In genomic region chr12:62214847-62215246, GRCh38 we compare ENCODE assay signal across 19 cellular contexts. TPM values are rescaled to one million over a fixed set of nuclear protein-coding genes. Genes with fewer than 3 reads are reported as not detected.
DNase-seq lines count a peak whose midpoint lies in the region; ATAC-seq and TF ChIP-seq lines count a peak whose summit lies in the region.
"Had no signal": no experiment of that assay in that cellular context is flagged by ENCODE, and none has a peak within 500 bp of the region (broad histone marks: within the 10 kb centered on the region; RNA-seq: fewer than 3 reads in every experiment).

No MANE protein-coding gene starts in this region.

- H3K4me1 Mint-ChIP-seq in CD8-positive, alpha-beta T cell (ENCODE audit: low read depth): peaks cover 13% of the 10 kb centered on the region
- H3K4me1 Mint-ChIP-seq: activated T-helper 17 cell treated with anti-CD3 and anti-CD28 coated beads, Interleukin-2, amount 50 U/mL, for 72 hours had no signal

- no peaks in the 10 kb centered on the region for H3K27me3 Mint-ChIP-seq in CD8-positive, alpha-beta T cell (ENCODE audit: low read depth)

- H3K27me3 ChIP-seq in BLaER1 treated with 17β-estradiol and CSF1 and Interleukin-3, amounts not matched to agents 10 nM and 100 nM: no peaks in the 10 kb centered on the region
- no peaks in the 10 kb centered on the region for H3K27me3 ChIP-seq in CD8-positive, alpha-beta T cell (ENCODE audit: insufficient read depth, low read length)
- no peaks in the 10 kb centered on the region for H3K27me3 ChIP-seq in left lung
- H3K27me3 ChIP-seq: right lobe of liver had no signal

- ATAC-seq in CD8-positive, alpha-beta T cell: no peak
- ATAC-seq in left lung (peak; percentile 19), GM21423 (IDR thresholded peaks at IDR 0.05; ENCODE audit: unreplicated experiment) (no peak)
- ATAC-seq: activated CD8-positive, alpha-beta T cell treated with anti-CD3 and anti-CD28 coated beads, Interleukin-2, amount 10 ng/mL, durations not matched to agents 7 days and 5 days; activated T-helper 17 cell treated with anti-CD3 and anti-CD28 coated beads, Interleukin-2, amount 50 U/mL, for 72 hours; Panc1 had no signal

- H3K27ac ChIP-seq in BLaER1 treated with 17β-estradiol and CSF1 and Interleukin-3, amounts not matched to agents 10 nM and 100 nM: peak overlapping the region in 7 of 11 experiments; percentile 4 to 91 (median 73); a peak in 12 of 22 replicates
- H3K27ac ChIP-seq in CD8-positive, alpha-beta T cell (ENCODE audit: low read depth, low read length): no peak overlapping the region
- H3K27ac ChIP-seq in left lung: peak overlapping the region in 1 of 2 donors; percentile 89
- H3K27ac ChIP-seq: right lobe of liver had no signal

- intact Hi-C loops in CD8-positive, alpha-beta T cell (cut with DNase I, micrococcal nuclease): loop anchor here in 1 of 2 experiments (5.0 kb wide), 1 partner anchor 42 kb away; no protein-coding TSS in a partner anchor
- intact Hi-C loops in left lung (cut with DNase I): no loop called here

- CTCF ChIA-PET in CD8-positive, alpha-beta T cell (lab: Charles Lee): interaction anchor here (0.8 kb wide), 1 partner anchor 31 kb away, joined by 3 read pairs; no protein-coding TSS in a partner anchor

- peak overlapping the region; percentile 12 for H3K27ac Mint-ChIP-seq in CD8-positive, alpha-beta T cell
- H3K27ac Mint-ChIP-seq: activated CD8-positive, alpha-beta T cell treated with anti-CD3 and anti-CD28 coated beads, Interleukin-2, amount 10 ng/mL, durations not matched to agents 7 days and 5 days; activated T-helper 17 cell treated with anti-CD3 and anti-CD28 coated beads, Interleukin-2, amount 50 U/mL, for 72 hours; IgD-negative memory B cell had no signal

- no peaks in the 10 kb centered on the region for H3K36me3 ChIP-seq in BLaER1 treated with 17β-estradiol and CSF1 and Interleukin-3, amounts not matched to agents 10 nM and 100 nM
- H3K36me3 ChIP-seq in CD8-positive, alpha-beta T cell (ENCODE audit: insufficient read depth, low read length): no peaks in the 10 kb centered on the region
- H3K36me3 ChIP-seq in left lung: no peaks in the 10 kb centered on the region
- H3K36me3 ChIP-seq: right lobe of liver had no signal

- peak overlapping the region in 3 of 11 experiments; percentile 31 to 65 (median 38); a peak in 5 of 22 replicates for H3K9ac ChIP-seq in BLaER1 treated with 17β-estradiol and CSF1 and Interleukin-3, amounts not matched to agents 10 nM and 100 nM
- H3K9ac ChIP-seq: SK-N-SH had no signal

- H3K4me3 Mint-ChIP-seq in CD8-positive, alpha-beta T cell: no peak overlapping the region
- H3K4me3 Mint-ChIP-seq: activated T-helper 17 cell treated with anti-CD3 and anti-CD28 coated beads, Interleukin-2, amount 50 U/mL, for 72 hours; IgD-negative memory B cell had no signal

- 0 out of 20 replicates have a peak overlapping the region, but pooled peaks of 1 of the 10 experiments have one; percentile 1 for H3K4me3 ChIP-seq in BLaER1 treated with 17β-estradiol and CSF1 and Interleukin-3, amounts not matched to agents 10 nM and 100 nM
- H3K4me3 ChIP-seq in CD8-positive, alpha-beta T cell (ENCODE audit: low read depth, low read length): no peak overlapping the region
- H3K4me3 ChIP-seq in left lung: no peak overlapping the region
- H3K4me3 ChIP-seq: right lobe of liver had no signal

- TF ChIP-seq CTCF in CD8-positive, alpha-beta T cell (IDR thresholded peaks at IDR 0.05): no peak
- TF ChIP-seq CTCF in left lung (IDR thresholded peaks at IDR 0.05): no peak

- no peaks in the 10 kb centered on the region for H3K9me3 Mint-ChIP-seq in CD8-positive, alpha-beta T cell
- H3K9me3 Mint-ChIP-seq: activated T-helper 17 cell treated with anti-CD3 and anti-CD28 coated beads, Interleukin-2, amount 50 U/mL, for 72 hours had no signal

- no peaks in the 10 kb centered on the region for H3K36me3 Mint-ChIP-seq in CD8-positive, alpha-beta T cell
- H3K36me3 Mint-ChIP-seq: IgD-negative memory B cell had no signal

- POLR2A ChIA-PET in CD8-positive, alpha-beta T cell (lab: Charles Lee): no interaction called here

- H3K9me3 ChIP-seq in BLaER1 treated with 17β-estradiol and CSF1 and Interleukin-3, amounts not matched to agents 10 nM and 100 nM (replicated peaks in 1 of 11): peaks cover 0 to 7% (median 0%) of the 10 kb centered on the region in 11 experiments; a peak in 3 of 22 replicates
- no peaks in the 10 kb centered on the region for H3K9me3 ChIP-seq in CD8-positive, alpha-beta T cell (ENCODE audit: low read length)
- no peaks in the 10 kb centered on the region for H3K9me3 ChIP-seq in left lung
- H3K9me3 ChIP-seq: right lobe of liver, SK-N-SH had no signal

- peaks cover 0 to 64% (median 13%) of the 10 kb centered on the region in 10 experiments; a peak in 12 of 20 replicates for H3K4me1 ChIP-seq in BLaER1 treated with 17β-estradiol and CSF1 and Interleukin-3, amounts not matched to agents 10 nM and 100 nM
- peaks cover 6% of the 10 kb centered on the region for H3K4me1 ChIP-seq in CD8-positive, alpha-beta T cell (ENCODE audit: insufficient read depth, low read length)
- peaks cover 4 to 61% of the 10 kb centered on the region in 2 donors for H3K4me1 ChIP-seq in left lung
- H3K4me1 ChIP-seq: right lobe of liver had no signal

- no peak for DNase-seq in CD8-positive, alpha-beta T cell
- DNase-seq in OCI-M1 (lab: John Stamatoyannopoulos, UW): peak; percentile 56
- DNase-seq in left lung: no peak
- DNase-seq in effector CD8-positive, alpha-beta T cell (lab: John Stamatoyannopoulos, UW): no peak
- no peak for DNase-seq in stimulated activated naive CD4-positive, alpha-beta T cell (lab: John Stamatoyannopoulos, UW)
- DNase-seq: activated CD8-positive, alpha-beta T cell treated with anti-CD3 and anti-CD28 coated beads, Interleukin-2, amount 10 ng/mL, durations not matched to agents 7 days and 5 days; aorta; foreskin fibroblast; GDM1; NCI-H1092; NCI-H2107; NCI-H526; right lobe of liver; SK-N-SH had no signal

- H3K4me2 ChIP-seq in BLaER1 treated with 17β-estradiol and CSF1 and Interleukin-3, amounts not matched to agents 10 nM and 100 nM: peak overlapping the region in 8 of 11 experiments; percentile 15 to 84 (median 56); a peak in 15 of 22 replicates
- H3K4me2 ChIP-seq: SK-N-SH had no signal

- no peaks in the 10 kb centered on the region for H4K20me1 ChIP-seq in BLaER1 treated with 17β-estradiol and CSF1 and Interleukin-3, amounts not matched to agents 10 nM and 100 nM

RNA-seq across cellular contexts. Expression of gene USP15, which starts 45.4 kb away (rescaled TPM):
- 100 to 1,000 TPM; 213 to 224 TPM for total RNA-seq in CD8-positive, alpha-beta T cell
- 100 to 1,000 TPM in 1 of 2 donors, 10 to 100 TPM in 1; 50.2 to 107 TPM for total RNA-seq in left lung
